Comparison of ENCODE assay signal across 12 cellular contexts in genomic region chr12:53601296-53601847, GRCh38. TPM values are rescaled to one million over a fixed set of nuclear protein-coding genes. Genes with fewer than 3 reads are reported as not detected.
DNase-seq lines count a peak whose midpoint lies in the region; ATAC-seq and TF ChIP-seq lines count a peak whose summit lies in the region.
"Had no signal": no experiment of that assay in that cellular context is flagged by ENCODE, and none has a peak within 500 bp of the region (broad histone marks: within the 10 kb centered on the region; RNA-seq: fewer than 3 reads in every experiment).

No MANE protein-coding gene starts in this region.

- no peaks in the 10 kb centered on the region for H3K9me2 ChIP-seq in Karpas-422 (replicated peaks; ENCODE audit: insufficient read depth, low read length)

- TF ChIP-seq CTCF in WERI-Rb-1 (IDR thresholded peaks at IDR 0.05; ENCODE audit: low read depth, low read length) (no peak), foreskin fibroblast (IDR thresholded peaks at IDR 0.05; ENCODE audit: low read depth, low read length) (no peak)

- intact Hi-C loops in activated naive CD4-positive, alpha-beta T cell treated with anti-CD3 and anti-CD28 coated beads for 36 hours (cut with micrococcal nuclease): no loop called here

- no peak overlapping the region for H3K4me3 Mint-ChIP-seq in activated naive CD4-positive, alpha-beta T cell treated with anti-CD3 and anti-CD28 coated beads for 36 hours
- H3K4me3 Mint-ChIP-seq: activated CD4-positive, alpha-beta T cell treated with anti-CD3 and anti-CD28 coated beads for 36 hours; GM23338 had no signal

- CTCF ChIA-PET in activated naive CD4-positive, alpha-beta T cell treated with anti-CD3 and anti-CD28 coated beads for 36 hours (lab: Charles Lee): no interaction called here

- ATAC-seq in GM19023 (IDR thresholded peaks at IDR 0.05; ENCODE audit: unreplicated experiment): no peak
- ATAC-seq: activated CD4-positive, alpha-beta T cell treated with anti-CD3 and anti-CD28 coated beads for 36 hours; GM23338 had no signal

- H4K20me1 ChIP-seq in Karpas-422 (ENCODE audit: insufficient read depth, low read depth, low read length): no peaks in the 10 kb centered on the region

- peak overlapping the region; percentile 69 for H3K9ac ChIP-seq in Karpas-422 (ENCODE audit: low read length)

- H3K36me3 ChIP-seq in Karpas-422 (ENCODE audit: insufficient read depth, low read length): peaks cover 15% of the 10 kb centered on the region
- no peaks in the 10 kb centered on the region for H3K36me3 ChIP-seq in WERI-Rb-1

- no peaks in the 10 kb centered on the region for H3K9me3 Mint-ChIP-seq in activated naive CD4-positive, alpha-beta T cell treated with anti-CD3 and anti-CD28 coated beads for 36 hours
- H3K9me3 Mint-ChIP-seq: GM23338 had no signal

- no peak overlapping the region for H2AFZ ChIP-seq in Karpas-422 (ENCODE audit: low read length)
- H2AFZ ChIP-seq: GM23338 had no signal

- peaks cover 90% of the 10 kb centered on the region for H3K79me2 ChIP-seq in Karpas-422 (ENCODE audit: low read length)

- H3K27me3 Mint-ChIP-seq in activated naive CD4-positive, alpha-beta T cell treated with anti-CD3 and anti-CD28 coated beads for 36 hours (ENCODE audit: low read depth): no peaks in the 10 kb centered on the region
- H3K27me3 Mint-ChIP-seq: activated CD4-positive, alpha-beta T cell treated with anti-CD3 and anti-CD28 coated beads for 36 hours had no signal

- H3K4me3 ChIP-seq in Karpas-422 (ENCODE audit: low read length) (peak overlapping the region; percentile 63), WERI-Rb-1 (ENCODE audit: low read depth, low read length) (peak overlapping the region; percentile 61), foreskin fibroblast (ENCODE audit: low read depth in 1 of 2, low read length in 2 of 2) (no peak overlapping the region)
- H3K4me3 ChIP-seq: GM23338 had no signal

- peak overlapping the region; percentile 93 for H3K27ac ChIP-seq in Karpas-422 (ENCODE audit: low read length)
- H3K27ac ChIP-seq in WERI-Rb-1: peak overlapping the region; percentile 86
- H3K27ac ChIP-seq in layer of hippocampus (ENCODE audit: low read depth, low read length): peak overlapping the region; percentile 69

- H3K4me1 ChIP-seq in Karpas-422 (ENCODE audit: low read length): peaks cover 78% of the 10 kb centered on the region

- H3K27me3 ChIP-seq in Karpas-422 (ENCODE audit: low read length) (no peaks in the 10 kb centered on the region), WERI-Rb-1 (ENCODE audit: insufficient read depth, low read depth, severe bottlenecking) (no peaks in the 10 kb centered on the region), layer of hippocampus (ENCODE audit: control insufficient read depth, insufficient read depth, low read length) (no peaks in the 10 kb centered on the region)

- H3K4me2 ChIP-seq in Karpas-422 (ENCODE audit: low read depth, low read length, poor library complexity, severe bottlenecking): peak overlapping the region; percentile 88
- H3K4me2 ChIP-seq: GM23338 had no signal

- H3K27ac Mint-ChIP-seq in activated naive CD4-positive, alpha-beta T cell treated with anti-CD3 and anti-CD28 coated beads for 36 hours: no peak overlapping the region
- H3K27ac Mint-ChIP-seq: activated CD4-positive, alpha-beta T cell treated with anti-CD3 and anti-CD28 coated beads for 36 hours; GM23338 had no signal

- DNase-seq in Karpas-422: peak; percentile 69
- DNase-seq in WERI-Rb-1: peak; percentile 24
- peak; percentile 79 for DNase-seq in superior temporal gyrus (ENCODE audit: extremely low spot score)
- DNase-seq in foreskin fibroblast: no peak
- DNase-seq in activated naive CD4-positive, alpha-beta T cell treated with anti-CD3 and anti-CD28 coated beads for 36 hours: no peak
- DNase-seq in NCI-H187 (lab: John Stamatoyannopoulos, UW): no peak
- DNase-seq: activated CD4-positive, alpha-beta T cell treated with anti-CD3 and anti-CD28 coated beads for 36 hours; DMS153; NCI-H1048 had no signal

- peaks cover 8% of the 10 kb centered on the region for H3K36me3 Mint-ChIP-seq in activated naive CD4-positive, alpha-beta T cell treated with anti-CD3 and anti-CD28 coated beads for 36 hours (ENCODE audit: low read depth)

- peaks cover 22% of the 10 kb centered on the region for H3K4me1 Mint-ChIP-seq in activated naive CD4-positive, alpha-beta T cell treated with anti-CD3 and anti-CD28 coated beads for 36 hours (ENCODE audit: low read depth)

- H3K9me3 ChIP-seq in Karpas-422 (ENCODE audit: low read length) (no peaks in the 10 kb centered on the region), WERI-Rb-1 (ENCODE audit: severe bottlenecking) (no peaks in the 10 kb centered on the region)

RNA-seq across cellular contexts. Expression of gene ATF7, which starts 24.8 kb away (rescaled TPM):
- total RNA-seq in Karpas-422 (2014; rRNA removed; shearing (Covaris generic); ENCODE audit: low replicate concordance): 14.8 and 28.9 TPM in 2 replicates
- 10 to 100 TPM; 19.7 to 19.8 TPM for total RNA-seq in activated naive CD4-positive, alpha-beta T cell treated with anti-CD3 and anti-CD28 coated beads for 36 hours

Comparison
In these comparisons a context has a peak if more than half of its experiments do, and no peak if none do; other contexts are left out.
1. DNase-seq: peak in Karpas-422 (single experiment), WERI-Rb-1 (single experiment) and superior temporal gyrus (single experiment); none in foreskin fibroblast (0 of 2), activated naive CD4-positive, alpha-beta T cell treated with anti-CD3 and anti-CD28 coated beads for 36 hours (single experiment) and NCI-H187 (0 of 2).
2. H3K4me3 ChIP-seq: peak in Karpas-422 (single experiment) and WERI-Rb-1 (single experiment); none in foreskin fibroblast (0 of 2).
3. Peak in every context shown above with its lines, with median percentiles within 50 percentile points of each other: H3K27ac ChIP-seq.